Comparison of ENCODE assay signal across 8 cellular contexts in the genomic region with DNA sequence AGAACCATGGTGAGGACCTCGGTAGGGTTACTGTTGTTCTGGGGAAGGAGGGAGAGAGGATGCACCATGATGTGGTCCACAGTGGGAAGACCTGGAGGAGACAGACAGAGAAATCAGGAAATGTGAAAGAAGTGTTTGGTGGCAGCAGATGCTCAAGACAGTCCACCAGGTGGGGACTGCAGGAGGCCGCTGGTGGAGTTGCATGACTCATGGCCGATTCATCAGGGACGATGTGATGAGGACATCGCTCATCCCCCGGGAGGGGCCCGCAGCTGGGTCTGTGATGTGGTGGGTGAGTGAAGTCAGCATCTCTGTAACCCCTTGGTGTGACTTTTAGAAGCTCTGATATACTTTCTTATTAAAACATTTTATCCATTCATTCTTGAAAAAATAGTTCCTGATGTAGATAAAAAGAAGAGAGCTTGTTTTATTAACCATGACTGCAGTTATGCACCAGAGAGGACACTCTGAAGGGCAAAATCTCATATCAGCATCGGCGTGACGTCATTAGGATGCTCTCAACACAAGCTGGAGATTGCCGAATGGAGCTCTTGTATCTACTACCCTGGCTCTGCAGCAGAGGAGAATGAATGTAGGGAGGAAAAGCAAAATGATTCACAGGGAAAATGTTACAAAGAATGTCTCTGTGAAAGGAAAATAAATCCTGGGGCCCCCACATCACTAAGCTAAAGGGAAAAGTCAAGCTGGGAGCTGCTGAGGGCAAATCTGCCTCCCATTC.
DNase-seq lines count a peak whose midpoint lies in the region; ATAC-seq and TF ChIP-seq lines count a peak whose summit lies in the region.

No MANE protein-coding gene starts in this region.

- POLR2A ChIA-PET in naive thymus-derived CD4-positive, alpha-beta T cell (lab: Charles Lee), result no interaction called here

- H3K27ac Mint-ChIP-seq in naive thymus-derived CD4-positive, alpha-beta T cell, result peak overlapping the region in 1 of 9 donors; percentile 71

- H3K4me3 Mint-ChIP-seq in naive thymus-derived CD4-positive, alpha-beta T cell, result no peak overlapping the region

- CTCF ChIA-PET in naive thymus-derived CD4-positive, alpha-beta T cell (lab: Charles Lee), result interaction anchor here (0.7 kb wide), 1 partner anchor 39 kb away, joined by 3 read pairs; no protein-coding TSS in a partner anchor

- H3K9me3 ChIP-seq in naive thymus-derived CD4-positive, alpha-beta T cell (ENCODE audit: control insufficient read depth in 2 of 3, low read length in 3 of 3), result no peaks in the 10 kb centered on the region

- H3K36me3 ChIP-seq in naive thymus-derived CD4-positive, alpha-beta T cell (ENCODE audit: control insufficient read depth in 2 of 3, insufficient read depth in 3 of 3, low read length in 3 of 3), result no peaks in the 10 kb centered on the region

- H3K4me1 ChIP-seq in naive thymus-derived CD4-positive, alpha-beta T cell (ENCODE audit: control insufficient read depth in 2 of 2, insufficient read depth in 2 of 2, low read length in 2 of 2), result peaks cover 0 to 4% of the 10 kb centered on the region in 2 donors

- no peaks in the 10 kb centered on the region for H3K27me3 ChIP-seq in naive thymus-derived CD4-positive, alpha-beta T cell (ENCODE audit: control insufficient read depth in 2 of 2, insufficient read depth in 2 of 2, low read length in 2 of 2)

- H3K27me3 Mint-ChIP-seq in naive thymus-derived CD4-positive, alpha-beta T cell, result no peaks in the 10 kb centered on the region

- peaks cover 0 to 29% (median 3%) of the 10 kb centered on the region in 5 donors for H3K36me3 Mint-ChIP-seq in naive thymus-derived CD4-positive, alpha-beta T cell

- peak; percentile 33 for ATAC-seq in naive thymus-derived CD4-positive, alpha-beta T cell
- no peak for ATAC-seq in GM18909 (IDR thresholded peaks at IDR 0.05; ENCODE audit: poor library complexity, unreplicated experiment)
- ATAC-seq in GM21717 (IDR thresholded peaks at IDR 0.05; ENCODE audit: unreplicated experiment), result no peak

- intact Hi-C loops in naive thymus-derived CD4-positive, alpha-beta T cell (cut with micrococcal nuclease), result no loop called here

- no peak overlapping the region for H3K27ac ChIP-seq in naive thymus-derived CD4-positive, alpha-beta T cell (ENCODE audit: low read depth, low read length)

- peak; percentile 60 for TF ChIP-seq CTCF in AG10803 (conservative IDR thresholded peaks at IDR 0.05; ENCODE audit: low read length)

- no peak overlapping the region for H3K4me3 ChIP-seq in AG10803 (ENCODE audit: low read length)
- no peak overlapping the region for H3K4me3 ChIP-seq in naive thymus-derived CD4-positive, alpha-beta T cell (ENCODE audit: low read length)

- H3K4me1 Mint-ChIP-seq in naive thymus-derived CD4-positive, alpha-beta T cell, result peaks cover 0 to 10% (median 6%) of the 10 kb centered on the region in 7 donors

- DNase-seq in AG10803 (ENCODE audit: low read depth) (peak; percentile 79), HuH-7.5 (ENCODE audit: low spot score) (peak; percentile 15), NCI-H187 (lab: John Stamatoyannopoulos, UW) (no peak), mesenteric fat pad (ENCODE audit: low spot score) (no peak)
- DNase-seq in activated effector memory CD4-positive, alpha-beta T cell treated with Interleukin-2 at 50 U/mL for 16 hours, result peak; percentile 9
- DNase-seq in naive thymus-derived CD4-positive, alpha-beta T cell, result no peak

- peaks cover 0 to 14% (median 3%) of the 10 kb centered on the region in 11 donors for H3K9me3 Mint-ChIP-seq in naive thymus-derived CD4-positive, alpha-beta T cell

Comparison
In these comparisons a context has a peak if more than half of its experiments do, and no peak if none do; other contexts are left out.
1. DNase-seq: peak in AG10803 (single experiment), HuH-7.5 (single experiment) and activated effector memory CD4-positive, alpha-beta T cell treated with Interleukin-2 at 50 U/mL for 16 hours (single experiment); none in naive thymus-derived CD4-positive, alpha-beta T cell (0 of 9), NCI-H187 (0 of 2) and mesenteric fat pad (single experiment).